ENCODE assay signal across 8 cellular contexts in genomic region chr5:134758504-134759341, GRCh38. TPM values are rescaled to one million over a fixed set of nuclear protein-coding genes. Genes with fewer than 3 reads are reported as not detected.
DNase-seq lines count a peak whose midpoint lies in the region; ATAC-seq and TF ChIP-seq lines count a peak whose summit lies in the region.

TSS of gene DDX46 (plus strand) at chr5:134758779. CDS start at chr5:134758939, 160 bp downstream.

- peak within 1 kb of the TSS; percentile 99 for H3K4me3 Mint-ChIP-seq in endothelial cell (ENCODE audit: unreplicated experiment)

- peak within 1 kb of the TSS; percentile 81 for H3K4me2 ChIP-seq in OCI-LY1 (ENCODE audit: low read length)

- TF ChIP-seq CTCF in OCI-LY1 (IDR thresholded peaks at IDR 0.05; ENCODE audit: low read length) (peak; percentile 72), endothelial cell (IDR thresholded peaks at IDR 0.05; ENCODE audit: unreplicated experiment) (no peak)

- H3F3A ChIP-seq in OCI-LY1 (ENCODE audit: insufficient read depth, low read length) = 0 out of 2 replicates have a peak, but pooled peaks cover 10% of the 10 kb centered on the region

- ATAC-seq in GM21447 (IDR thresholded peaks at IDR 0.05; ENCODE audit: unreplicated experiment) = peak; percentile 98

- peak within 1 kb of the TSS; percentile 31 for H2AFZ ChIP-seq in OCI-LY1 (ENCODE audit: low read length)

- DNase-seq in DMS 273 (lab: John Stamatoyannopoulos, UW; ENCODE audit: unreplicated experiment) = peak; percentile 98
- peak; percentile 82 for DNase-seq in HuH-7 (ENCODE audit: low spot score)
- DNase-seq in activated CD8-positive, alpha-beta memory T cell treated with anti-CD3 and anti-CD28 coated beads, Interleukin-2, amount 50 U/mL, for 48 hours = peak; percentile 97
- peak; percentile 93 for DNase-seq in endothelial cell (ENCODE audit: low spot score)
- peak; percentile 80 to 87 for DNase-seq in stimulated activated CD8-positive, alpha-beta memory T cell treated with anti-CD3 and anti-CD28 coated beads, Interleukin-4, amount 100 ng/mL, for 1 hour (ENCODE audit: low read depth in 2 of 2, low spot score in 1 of 2)

- H3K9me3 Mint-ChIP-seq in endothelial cell (ENCODE audit: unreplicated experiment) = no peaks in the 10 kb centered on the region

- H3K4me3 ChIP-seq in OCI-LY1 (ENCODE audit: low read depth, low read length, poor library complexity, severe bottlenecking) (peak within 1 kb of the TSS; percentile 76), mononuclear cell (ENCODE audit: low read length) (peak within 1 kb of the TSS; percentile 96)

- peak within 1 kb of the TSS; percentile 98 for H3K27ac Mint-ChIP-seq in endothelial cell (ENCODE audit: unreplicated experiment)

- H3K27me3 Mint-ChIP-seq in endothelial cell (ENCODE audit: unreplicated experiment) = peaks cover 8% of the 10 kb centered on the region

- H3K36me3 Mint-ChIP-seq in endothelial cell (ENCODE audit: low read depth, unreplicated experiment) = no peaks in the 10 kb centered on the region

- H3K4me1 ChIP-seq in OCI-LY1 (ENCODE audit: insufficient read depth, low read length, severe bottlenecking) (peaks cover 19% of the 10 kb centered on the region), mononuclear cell (ENCODE audit: insufficient read depth, low read length) (peaks cover 38% of the 10 kb centered on the region)

- peaks cover 16% of the 10 kb centered on the region for H3K4me1 Mint-ChIP-seq in endothelial cell (ENCODE audit: unreplicated experiment)

- H3K9ac ChIP-seq in OCI-LY1 (ENCODE audit: low read length) = peak within 1 kb of the TSS; percentile 70

- H3K27me3 ChIP-seq in OCI-LY1 (ENCODE audit: insufficient read depth, low read length) (no peaks in the 10 kb centered on the region), mononuclear cell (ENCODE audit: insufficient read depth, low read length) (no peaks in the 10 kb centered on the region)

- peaks cover 46% of the 10 kb centered on the region for H3K79me2 ChIP-seq in OCI-LY1 (ENCODE audit: insufficient read depth, low read length)

- H3K9me2 ChIP-seq in OCI-LY1 (ENCODE audit: low read depth, low read length) = no peaks in the 10 kb centered on the region

- H4K20me1 ChIP-seq in OCI-LY1 (ENCODE audit: insufficient read depth, low read length) = no peaks in the 10 kb centered on the region

- H3K27ac ChIP-seq in OCI-LY1 (ENCODE audit: low read depth, low read length, poor library complexity, severe bottlenecking) = peak within 1 kb of the TSS; percentile 32

- H3K36me3 ChIP-seq in OCI-LY1 (ENCODE audit: insufficient read depth, low read length) = peaks cover 4% of the 10 kb centered on the region; the same call in 1 of the 2 replicates

- H3K9me3 ChIP-seq in OCI-LY1 (ENCODE audit: low read length) (no peaks in the 10 kb centered on the region), mononuclear cell (ENCODE audit: low read depth, low read length) (no peaks in the 10 kb centered on the region)

RNA-seq across cellular contexts. Expression of gene DDX46, which starts in this region (rescaled TPM):
- total RNA-seq in endothelial cell (ENCODE audit: unreplicated experiment) = 59.4 TPM
- 38.0 TPM for total RNA-seq in mononuclear cell

Comparison
In these comparisons a context has a peak if more than half of its experiments do, and no peak if none do; other contexts are left out.
1. Peak in every context shown above with its lines: DNase-seq, ATAC-seq, H3K4me3 ChIP-seq and H3K27ac ChIP-seq.